Comparison of ENCODE assay signal across 1 cellular context in the genomic region with DNA sequence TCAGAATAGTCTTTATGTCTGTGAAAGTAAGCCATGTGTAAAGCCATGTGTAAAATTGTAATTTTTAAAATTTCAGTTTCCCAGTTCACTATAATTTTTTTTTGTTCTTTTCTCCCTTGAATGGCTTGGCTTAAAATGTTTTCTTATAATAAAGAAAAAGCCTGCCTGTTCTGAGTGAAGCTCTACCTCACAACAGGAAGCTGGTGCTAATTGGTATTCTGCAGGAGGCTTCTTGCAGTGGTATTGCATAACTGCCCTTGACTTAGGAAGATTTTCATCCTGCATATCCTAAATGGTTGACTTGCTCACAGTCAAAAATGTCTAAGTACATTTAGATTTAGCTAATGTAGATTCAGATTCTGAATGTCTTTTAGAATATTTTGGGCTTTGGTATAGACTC.
TF ChIP-seq lines count a peak whose summit lies in the region.

No MANE protein-coding gene starts in this region.

TF ChIP-seq in GM12878, 131 proteins besides CTCF, POLR2A, EP300 and RAD21 (continued from another document):
- TF ChIP-seq PBX3 (IDR thresholded peaks at IDR 0.05; ENCODE audit: insufficient replicate concordance, low read depth, low read length) (no peak), CEBPB (IDR thresholded peaks at IDR 0.05; ENCODE audit: borderline replicate concordance in 1 of 2, low read depth in 2 of 2, low read length in 2 of 2) (no peak)
